Comparison of ENCODE assay signal across 8 cellular contexts in genomic region chr9:63450836-63451235, GRCh38.
DNase-seq lines count a peak whose midpoint lies in the region; ATAC-seq and TF ChIP-seq lines count a peak whose summit lies in the region.
"Not testable (repeated sequence)": the region's sequence is repeated elsewhere in the genome, so short reads cannot be mapped to it uniquely, and the experiment has no call there.

No MANE protein-coding gene starts in this region.

- POLR2A ChIA-PET in AG04449 (lab: Yijun Ruan, JAX); PC-3 (lab: Charles Lee; ENCODE audit: unreplicated experiment): not testable (repeated sequence)

- CTCF ChIA-PET in AG04449 (lab: Yijun Ruan, JAX); PC-3 (lab: Charles Lee): not testable (repeated sequence)

- H3K4me3 ChIP-seq in AG04449 (ENCODE audit: low read depth, low read length) (peak overlapping the region; percentile 18; the same call in 1 of the 2 replicates), breast epithelium (peak overlapping the region; percentile 18 to 47 (median 41)), retinal pigment epithelial cell (ENCODE audit: low read length) (peak overlapping the region; percentile 14)
- not testable (repeated sequence) for H3K4me3 ChIP-seq in PC-3 (ENCODE audit: low read length); lung; testis

- ATAC-seq in PC-3; left cardiac atrium; lung (ENCODE audit: insufficient read depth, low FRiP score): not testable (repeated sequence)

- BruUV-seq in PC-3 (replicated peaks; lab: Mats Ljungman, UMichigan): TSS peak; percentile 51

- 0 to 1% methylated on average over 17 to 40 of the region's 46 CpGs for WGBS in lung, 2 donors
- 7 to 8% methylated on average over 15 to 24 of the region's 46 CpGs for WGBS in testis, 2 donors

- not testable (repeated sequence) for H3K79me2 ChIP-seq in PC-3 (ENCODE audit: low read length)

- H4K20me1 ChIP-seq in PC-3 (ENCODE audit: low read length): not testable (repeated sequence)

- not testable (repeated sequence) for H3K4me1 ChIP-seq in PC-3 (ENCODE audit: insufficient read depth, low read length); breast epithelium; lung (ENCODE audit: control insufficient read depth in 2 of 2, insufficient read depth in 2 of 2, low read length in 2 of 2); testis

- intact Hi-C loops in PC-3 (cut with micrococcal nuclease); breast epithelium (cut with DNase I; ENCODE audit: low total_unique reads); left cardiac atrium (cut with DNase I); testis (cut with DNase I; ENCODE audit: low total_unique reads): not testable (repeated sequence)

- not testable (repeated sequence) for H3K4me3 Mint-ChIP-seq in activated T-cell treated with anti-CD3 and anti-CD28 coated beads, Interleukin-2, amount 50 U/mL, for 24 hours

- H3K9me2 ChIP-seq in PC-3 (replicated peaks; ENCODE audit: low read length): not testable (repeated sequence)

- H3K4me1 Mint-ChIP-seq in activated T-cell treated with anti-CD3 and anti-CD28 coated beads, Interleukin-2, amount 50 U/mL, for 24 hours (ENCODE audit: low read depth): not testable (repeated sequence)

- H3K27me3 ChIP-seq in PC-3 (ENCODE audit: low read length); breast epithelium; lung (ENCODE audit: control insufficient read depth, insufficient read depth); testis: not testable (repeated sequence)

- H3K4me2 ChIP-seq in PC-3 (ENCODE audit: low read length): not testable (repeated sequence)

- H3K27me3 Mint-ChIP-seq in activated T-cell treated with anti-CD3 and anti-CD28 coated beads, Interleukin-2, amount 50 U/mL, for 24 hours: not testable (repeated sequence)

- H3K36me3 ChIP-seq in PC-3 (ENCODE audit: low read depth, low read length); breast epithelium; lung (ENCODE audit: control insufficient read depth in 2 of 2, insufficient read depth in 2 of 2, low read length in 2 of 2); testis (ENCODE audit: low read depth, missing control alignments): not testable (repeated sequence)

- not testable (repeated sequence) for DNase-seq in AG04449 (ENCODE audit: low read depth, low spot score); PC-3; retinal pigment epithelial cell (ENCODE audit: low read depth)
- peak; percentile 29 for DNase-seq in activated T-cell treated with anti-CD3 and anti-CD28 coated beads, Interleukin-2, amount 50 U/mL, for 24 hours
- DNase-seq in breast epithelium (ENCODE audit: low spot score in 2 of 2) (peak in 1 of 2 donors; percentile 17), left cardiac atrium (peak; percentile 11), lung (ENCODE audit: low spot score) (peak; percentile 13), testis (peak; percentile 9)

- H3K27ac ChIP-seq in PC-3 (ENCODE audit: low read length); breast epithelium; lung (ENCODE audit: low read depth in 1 of 2, low read length in 1 of 2); testis: not testable (repeated sequence)

- not testable (repeated sequence) for H3K9ac ChIP-seq in PC-3 (ENCODE audit: low read length)

- H3K9me3 ChIP-seq in PC-3 (ENCODE audit: low read length); breast epithelium; lung (ENCODE audit: control insufficient read depth in 2 of 2, insufficient read depth in 1 of 2, low read length in 1 of 2); testis: not testable (repeated sequence)

- H3F3A ChIP-seq in PC-3 (ENCODE audit: low read length, unreplicated experiment): not testable (repeated sequence)

- H2AFZ ChIP-seq in PC-3 (ENCODE audit: low read length): not testable (repeated sequence)

- TF ChIP-seq CTCF in AG04449 (IDR thresholded peaks at IDR 0.05; ENCODE audit: insufficient read depth, low read length, missing control alignments); PC-3 (conservative IDR thresholded peaks at IDR 0.05; ENCODE audit: low read depth, low read length); breast epithelium (IDR thresholded peaks at IDR 0.05); lung (IDR thresholded peaks at IDR 0.05; ENCODE audit: control extremely low read depth, extremely low read depth); retinal pigment epithelial cell (conservative IDR thresholded peaks at IDR 0.05; ENCODE audit: low read depth, low read length); testis (IDR thresholded peaks at IDR 0.05): not testable (repeated sequence)

- not testable (repeated sequence) for TF ChIP-seq POLR2A in breast epithelium (IDR thresholded peaks at IDR 0.05); testis (IDR thresholded peaks at IDR 0.05)

- not testable (repeated sequence) for H3K27ac Mint-ChIP-seq in activated T-cell treated with anti-CD3 and anti-CD28 coated beads, Interleukin-2, amount 50 U/mL, for 24 hours

- not testable (repeated sequence) for H3K36me3 Mint-ChIP-seq in activated T-cell treated with anti-CD3 and anti-CD28 coated beads, Interleukin-2, amount 50 U/mL, for 24 hours (ENCODE audit: low read depth)

- H3K9me3 Mint-ChIP-seq in activated T-cell treated with anti-CD3 and anti-CD28 coated beads, Interleukin-2, amount 50 U/mL, for 24 hours: not testable (repeated sequence)
